28 cellular contexts compared by ENCODE assay signal in genomic region chr7:42950417-42950816, GRCh38.
"Had no signal": no experiment of that assay in that cellular context is flagged by ENCODE, and none has a peak within 500 bp of the region (broad histone marks: within the 10 kb centered on the region; RNA-seq: fewer than 3 reads in every experiment).

No MANE protein-coding gene starts in this region.

- H3K36me3 Mint-ChIP-seq: stimulated activated effector memory CD8-positive, alpha-beta T cell treated with anti-CD3 and anti-CD28 coated beads, Interleukin-12 subunit alpha, Interleukin-12 subunit beta, amount 100 ng/mL, for 72 hours; stimulated activated memory B cell treated with anti-CD40 and anti-IgM and Interleukin-4, amounts not matched to agents 10 μg/mL and 1 μg/mL and 100 μg/mL, for 72 hours; type B pancreatic cell had no signal

- H3K27me3 ChIP-seq: stomach, suprapubic skin, testis, thyroid gland, tibial artery, tibial nerve, transverse colon, upper lobe of left lung, upper lobe of right lung, uterus, vagina had no signal

- H3K4me3 ChIP-seq: stomach, suprapubic skin, testis, thoracic aorta, thyroid gland, tibial artery, tibial nerve, transverse colon, upper lobe of left lung, upper lobe of right lung, uterus, vagina had no signal

- H3K9me3 Mint-ChIP-seq: stimulated activated effector memory CD8-positive, alpha-beta T cell treated with anti-CD3 and anti-CD28 coated beads, Interleukin-12 subunit alpha, Interleukin-12 subunit beta, amount 100 ng/mL, for 72 hours; stimulated activated memory B cell treated with anti-CD40 and anti-IgM and Interleukin-4, amounts not matched to agents 10 μg/mL and 1 μg/mL and 100 μg/mL, for 72 hours had no signal

- FAIRE-seq: urothelium cell line had no signal

- H3K4me1 ChIP-seq: stomach, suprapubic skin, testis, thyroid gland, tibial nerve, transverse colon, upper lobe of left lung, upper lobe of right lung, uterus, vagina had no signal

- H3K4me3 Mint-ChIP-seq: stimulated activated effector memory CD8-positive, alpha-beta T cell treated with anti-CD3 and anti-CD28 coated beads, Interleukin-12 subunit alpha, Interleukin-12 subunit beta, amount 100 ng/mL, for 72 hours; stimulated activated memory B cell treated with anti-CD40 and anti-IgM and Interleukin-4, amounts not matched to agents 10 μg/mL and 1 μg/mL and 100 μg/mL, for 72 hours; stimulated activated naive B cell treated with anti-CD40 and anti-IgM and Interleukin-4, amounts not matched to agents 10 μg/mL and 1 μg/mL and 100 μg/mL, for 72 hours; stimulated activated naive CD8-positive, alpha-beta T cell treated with anti-CD3 and anti-CD28 coated beads, Interleukin-15, amount 100 ng/mL, for 72 hours; stimulated activated naive CD8-positive, alpha-beta T cell treated with anti-CD3 and anti-CD28 coated beads, Interleukin-15, Interleukin-2, amounts not matched to agents 100 ng/mL and 50 ng/mL, for 24 hours; type B pancreatic cell had no signal

- H3K9me3 ChIP-seq: stomach, suprapubic skin, testis, thoracic aorta, thyroid gland, tibial artery, tibial nerve, transverse colon, upper lobe of left lung, upper lobe of right lung, uterus, vagina had no signal

- H3K36me3 ChIP-seq: stomach, suprapubic skin, thoracic aorta, thyroid gland, tibial artery, tibial nerve, transverse colon, upper lobe of left lung, upper lobe of right lung, vagina had no signal

- H3K27ac ChIP-seq: stomach, suprapubic skin, testis, thoracic aorta, thyroid gland, tibial artery, tibial nerve, transverse colon, upper lobe of left lung, upper lobe of right lung, uterus, vagina had no signal

- H3K27ac Mint-ChIP-seq: stimulated activated effector memory CD8-positive, alpha-beta T cell treated with anti-CD3 and anti-CD28 coated beads, Interleukin-12 subunit alpha, Interleukin-12 subunit beta, amount 100 ng/mL, for 72 hours; stimulated activated memory B cell treated with anti-CD40 and anti-IgM and Interleukin-4, amounts not matched to agents 10 μg/mL and 1 μg/mL and 100 μg/mL, for 72 hours; stimulated activated naive B cell treated with anti-CD40 and anti-IgM and Interleukin-4, amounts not matched to agents 10 μg/mL and 1 μg/mL and 100 μg/mL, for 72 hours; stimulated activated naive CD8-positive, alpha-beta T cell treated with anti-CD3 and anti-CD28 coated beads, Interleukin-15, amount 100 ng/mL, for 72 hours; stimulated activated naive CD8-positive, alpha-beta T cell treated with anti-CD3 and anti-CD28 coated beads, Interleukin-15, Interleukin-2, amounts not matched to agents 100 ng/mL and 50 ng/mL, for 24 hours; type B pancreatic cell had no signal

- DNase-seq: stimulated activated CD4-positive, alpha-beta T cell treated with anti-CD3 and anti-CD28 coated beads, Interleukin-2, amount 100 ng/mL, for 48 hours; stimulated activated CD4-positive, alpha-beta T cell treated with anti-CD3 and anti-CD28 coated beads, Interleukin-4, amount 100 ng/mL, for 1 hour; stimulated activated CD4-positive, alpha-beta T cell treated with anti-CD3 and anti-CD28 coated beads, Interleukin-4, amount 100 ng/mL, for 24 hours; stimulated activated CD4-positive, alpha-beta T cell treated with anti-CD3 and anti-CD28 coated beads, Interleukin-4, amount 100 ng/mL, for 4 hours; stimulated activated CD8-positive, alpha-beta memory T cell treated with anti-CD3 and anti-CD28 coated beads, Interleukin-4, amount 100 ng/mL, for 48 hours; stimulated activated naive B cell treated with anti-CD40 and anti-IgM and Interleukin-4, amounts not matched to agents 10 μg/mL and 1 μg/mL and 100 μg/mL, for 72 hours; stimulated activated naive CD4-positive, alpha-beta T cell; stimulated activated naive CD4-positive, alpha-beta T cell treated with Interleukin-2 at 50 U/mL for 16 hours; stimulated activated naive CD8-positive, alpha-beta T cell treated with anti-CD3 and anti-CD28 coated beads, Interleukin-15, amount 100 ng/mL, for 72 hours; stimulated activated naive CD8-positive, alpha-beta T cell treated with anti-CD3 and anti-CD28 coated beads, Interleukin-15, Interleukin-2, amounts not matched to agents 100 U/mL and 50 U/mL, for 24 hours; stomach; substantia nigra; testis; thyroid gland; tibial artery; transverse colon; upper lobe of left lung; upper lobe of right lung; uterus had no signal

- H3K27me3 Mint-ChIP-seq: stimulated activated memory B cell treated with anti-CD40 and anti-IgM and Interleukin-4, amounts not matched to agents 10 μg/mL and 1 μg/mL and 100 μg/mL, for 72 hours; stimulated activated naive CD8-positive, alpha-beta T cell treated with anti-CD3 and anti-CD28 coated beads, Interleukin-15, amount 100 ng/mL, for 72 hours; stimulated activated naive CD8-positive, alpha-beta T cell treated with anti-CD3 and anti-CD28 coated beads, Interleukin-15, Interleukin-2, amounts not matched to agents 100 ng/mL and 50 ng/mL, for 24 hours had no signal

- ATAC-seq: stimulated activated effector memory CD8-positive, alpha-beta T cell treated with anti-CD3 and anti-CD28 coated beads, Interleukin-12 subunit alpha, Interleukin-12 subunit beta, amount 100 ng/mL, for 72 hours; stimulated activated memory B cell treated with anti-CD40 and anti-IgM and Interleukin-4, amounts not matched to agents 10 μg/mL and 1 μg/mL and 100 μg/mL, for 72 hours; stimulated activated naive B cell treated with anti-CD40 and anti-IgM and Interleukin-4, amounts not matched to agents 10 μg/mL and 1 μg/mL and 100 μg/mL, for 72 hours; stimulated activated naive CD8-positive, alpha-beta T cell treated with anti-CD3 and anti-CD28 coated beads, Interleukin-15, amount 100 ng/mL, for 72 hours; stimulated activated naive CD8-positive, alpha-beta T cell treated with anti-CD3 and anti-CD28 coated beads, Interleukin-15, Interleukin-2, amounts not matched to agents 100 U/mL and 50 U/mL, for 24 hours; upper lobe of right lung had no signal
